ENCODE assay signal across 8 cellular contexts in the genomic region with DNA sequence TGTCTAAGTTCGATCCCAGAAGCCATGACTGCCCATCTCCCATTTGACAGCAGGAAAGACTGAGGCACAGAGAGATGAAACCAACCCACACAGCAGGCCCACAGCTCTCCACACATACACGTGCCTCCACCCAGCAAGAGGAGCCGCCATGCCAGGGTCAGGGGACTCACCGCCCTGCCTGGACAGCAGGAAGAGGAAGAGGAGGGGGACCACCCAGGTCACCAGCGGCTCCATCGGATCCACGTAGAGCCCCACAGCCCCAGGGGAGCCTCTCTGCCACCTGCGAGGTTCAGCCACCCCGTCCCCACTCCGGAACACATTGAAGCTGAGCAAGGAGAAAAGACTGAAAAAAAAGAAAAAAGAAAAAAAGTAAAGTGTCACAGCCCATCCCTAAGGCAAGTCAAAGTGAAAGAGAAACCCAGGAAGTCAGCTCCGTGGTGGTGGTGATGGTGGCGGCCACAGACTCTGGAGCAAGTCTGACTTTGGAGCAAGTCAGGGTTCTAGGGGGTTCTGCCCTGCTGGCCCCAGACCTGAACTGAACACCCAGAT. TPM values are rescaled to one million over a fixed set of nuclear protein-coding genes. Genes with fewer than 3 reads are reported as not detected.
DNase-seq lines count a peak whose midpoint lies in the region; ATAC-seq and TF ChIP-seq lines count a peak whose summit lies in the region.

A gene (minus strand): TSS at position 345 of the 549 bp plus-strand sequence. CDS start 111 bp downstream, at position 234.

- POLR2A ChIA-PET in naive thymus-derived CD8-positive, alpha-beta T cell (lab: Charles Lee) = interaction anchor here (0.6 to 8.6 kb wide), 15 partner anchors 11 to 236 kb away, joined by 3 to 135 read pairs (median 5); a partner anchor contains a TSS
- POLR2A ChIA-PET in Caco-2 (lab: Charles Lee) = no interaction called here

- H3K36me3 Mint-ChIP-seq in activated naive CD4-positive, alpha-beta T cell treated with anti-CD3 and anti-CD28 coated beads for 36 hours (ENCODE audit: low read depth) = no peaks in the 10 kb centered on the region
- H3K36me3 Mint-ChIP-seq in naive thymus-derived CD8-positive, alpha-beta T cell = peaks cover 0 to 20% (median 2%) of the 10 kb centered on the region in 3 donors
- no peaks in the 10 kb centered on the region for H3K36me3 Mint-ChIP-seq in Caco-2 (ENCODE audit: insufficient read depth, unreplicated experiment)

- H3K9ac ChIP-seq in BLaER1 = peak within 1 kb of the TSS; percentile 68

- H3K4me2 ChIP-seq in BLaER1 = peak within 1 kb of the TSS; percentile 84

- H3K36me3 ChIP-seq in BLaER1 (no peaks in the 10 kb centered on the region), Caco-2 (ENCODE audit: control insufficient read depth, insufficient read depth, low read length) (no peaks in the 10 kb centered on the region)

- H3K27ac Mint-ChIP-seq in activated naive CD4-positive, alpha-beta T cell treated with anti-CD3 and anti-CD28 coated beads for 36 hours = peak within 1 kb of the TSS; percentile 95
- peak within 1 kb of the TSS; percentile 95 to 98 (median 97) for H3K27ac Mint-ChIP-seq in naive thymus-derived CD8-positive, alpha-beta T cell
- H3K27ac Mint-ChIP-seq in Caco-2 (ENCODE audit: unreplicated experiment) = no peak within 1 kb of the TSS

- H3K4me3 Mint-ChIP-seq in activated naive CD4-positive, alpha-beta T cell treated with anti-CD3 and anti-CD28 coated beads for 36 hours = peak within 1 kb of the TSS; percentile 88
- peak within 1 kb of the TSS; percentile 88 to 97 (median 92) for H3K4me3 Mint-ChIP-seq in naive thymus-derived CD8-positive, alpha-beta T cell
- no peak within 1 kb of the TSS for H3K4me3 Mint-ChIP-seq in Caco-2 (ENCODE audit: unreplicated experiment)

- BruUV-seq in Caco-2 (replicated peaks; lab: Mats Ljungman, UMichigan) = no TSS peak

- H3K27me3 Mint-ChIP-seq in activated naive CD4-positive, alpha-beta T cell treated with anti-CD3 and anti-CD28 coated beads for 36 hours (ENCODE audit: low read depth) = no peaks in the 10 kb centered on the region
- no peaks in the 10 kb centered on the region for H3K27me3 Mint-ChIP-seq in naive thymus-derived CD8-positive, alpha-beta T cell
- peaks cover 7% of the 10 kb centered on the region for H3K27me3 Mint-ChIP-seq in Caco-2 (ENCODE audit: insufficient read depth, unreplicated experiment)

- no peaks in the 10 kb centered on the region for H4K20me1 ChIP-seq in BLaER1

- H3K4me1 ChIP-seq in BLaER1 (peaks cover 49% of the 10 kb centered on the region), Caco-2 (no peaks in the 10 kb centered on the region)

- peak; percentile 64 for DNase-seq in NOMO-1 treated with DMSO at 0.1 percent for 48 hours (lab: John Stamatoyannopoulos, UW; ENCODE audit: unreplicated experiment)
- DNase-seq in activated naive CD4-positive, alpha-beta T cell treated with anti-CD3 and anti-CD28 coated beads for 36 hours = peak; percentile 83
- DNase-seq in naive thymus-derived CD8-positive, alpha-beta T cell = peak; percentile 31 to 77 (median 48)
- no peak for DNase-seq in Caco-2
- DNase-seq in DMS79 treated with DMSO at 0.1 percent for 48 hours (lab: John Stamatoyannopoulos, UW) = no peak

- H3K9me3 ChIP-seq in BLaER1 (no peaks in the 10 kb centered on the region), Caco-2 (no peaks in the 10 kb centered on the region)

- CTCF ChIA-PET in activated naive CD4-positive, alpha-beta T cell treated with anti-CD3 and anti-CD28 coated beads for 36 hours (lab: Charles Lee) = interaction anchor here (0.7 to 1.1 kb wide), 2 partner anchors 50 to 89 kb away, joined by 3 read pairs; no protein-coding TSS in a partner anchor
- CTCF ChIA-PET in Caco-2 (lab: Charles Lee) = no interaction called here

- peak; percentile 46 to 50 for ATAC-seq in naive thymus-derived CD8-positive, alpha-beta T cell
- ATAC-seq in HG02798 (IDR thresholded peaks at IDR 0.05; ENCODE audit: poor library complexity, unreplicated experiment) = no peak
- ATAC-seq in GM21367 (IDR thresholded peaks at IDR 0.05; ENCODE audit: unreplicated experiment) = no peak

- peaks cover 64% of the 10 kb centered on the region for H3K4me1 Mint-ChIP-seq in activated naive CD4-positive, alpha-beta T cell treated with anti-CD3 and anti-CD28 coated beads for 36 hours (ENCODE audit: low read depth)
- peaks cover 38 to 76% (median 66%) of the 10 kb centered on the region in 4 donors for H3K4me1 Mint-ChIP-seq in naive thymus-derived CD8-positive, alpha-beta T cell
- H3K4me1 Mint-ChIP-seq in Caco-2 (ENCODE audit: low read depth, unreplicated experiment) = no peaks in the 10 kb centered on the region

- H3K4me3 ChIP-seq in BLaER1 = peak within 1 kb of the TSS; percentile 58
- no peak within 1 kb of the TSS for H3K4me3 ChIP-seq in Caco-2 (ENCODE audit: low read depth, low read length)

- H3K27me3 ChIP-seq in BLaER1 = no peaks in the 10 kb centered on the region
- H3K27me3 ChIP-seq in Caco-2 (replicated peaks; ENCODE audit: control insufficient read depth, insufficient read depth, low read length) = no peaks in the 10 kb centered on the region

- H3K9me3 Mint-ChIP-seq in activated naive CD4-positive, alpha-beta T cell treated with anti-CD3 and anti-CD28 coated beads for 36 hours = no peaks in the 10 kb centered on the region
- peaks cover 0 to 10% (median 0%) of the 10 kb centered on the region in 9 donors for H3K9me3 Mint-ChIP-seq in naive thymus-derived CD8-positive, alpha-beta T cell
- H3K9me3 Mint-ChIP-seq in Caco-2 (ENCODE audit: unreplicated experiment) = peaks cover 11% of the 10 kb centered on the region

- peak within 1 kb of the TSS; percentile 67 for H3K27ac ChIP-seq in BLaER1

- intact Hi-C loops in activated naive CD4-positive, alpha-beta T cell treated with anti-CD3 and anti-CD28 coated beads for 36 hours (cut with micrococcal nuclease) = loop anchor here (1.0 to 5.0 kb wide), 3 partner anchors 11 to 831 kb away; a partner anchor contains a TSS
- intact Hi-C loops in Caco-2 (cut with micrococcal nuclease; ENCODE audit: unreplicated experiment) = no loop called here

- TF ChIP-seq CTCF in Caco-2 (IDR thresholded peaks at IDR 0.05; ENCODE audit: insufficient read depth in 1 of 2, low read depth in 1 of 2, low read length in 1 of 2, severe bottlenecking in 1 of 2, unreplicated experiment in 1 of 2) = no peak

RNA-seq across cellular contexts. Expression of the gene that starts here (rescaled TPM):
- 10 to 100 TPM; 10.1 to 14.4 TPM for total RNA-seq in activated naive CD4-positive, alpha-beta T cell treated with anti-CD3 and anti-CD28 coated beads for 36 hours
- total RNA-seq in naive thymus-derived CD8-positive, alpha-beta T cell = 10 to 100 TPM; 18.5 TPM
- polyA plus RNA-seq in naive thymus-derived CD8-positive, alpha-beta T cell = 10 to 100 TPM; 17.5 to 32.9 (median 24.2) TPM
- not detected in 2 replicates for total RNA-seq in Caco-2 (2022)

Comparison
In these comparisons a context has a peak if more than half of its experiments do, and no peak if none do; other contexts are left out.
1. RNA of the gene that starts here (total RNA-seq): 18.5 TPM in naive thymus-derived CD8-positive, alpha-beta T cell and 10.1 to 14.4 TPM in activated naive CD4-positive, alpha-beta T cell treated with anti-CD3 and anti-CD28 coated beads for 36 hours; not detected in Caco-2; every median in the first group is over 10 times any median in the second.
2. DNase-seq: peak in NOMO-1 treated with DMSO at 0.1 percent for 48 hours (single experiment), activated naive CD4-positive, alpha-beta T cell treated with anti-CD3 and anti-CD28 coated beads for 36 hours (single experiment) and naive thymus-derived CD8-positive, alpha-beta T cell (10 of 10); none in Caco-2 (0 of 2) and DMS79 treated with DMSO at 0.1 percent for 48 hours (single experiment).
3. ATAC-seq: peak in naive thymus-derived CD8-positive, alpha-beta T cell (2 of 2); none in HG02798 (single experiment) and GM21367 (single experiment).